In genomic region chr6:28136585-28137457, GRCh38 we compare ENCODE assay signal across 8 cellular contexts.
A peak's percentile ranks its signal among the peaks of the same experiment; 100 is the strongest.
DNase-seq lines count a peak whose midpoint lies in the region; ATAC-seq and TF ChIP-seq lines count a peak whose summit lies in the region.

No MANE protein-coding gene starts in this region.

- DNase-seq in D341Med (ENCODE audit: low spot score) (peak; percentile 86), HuH-7.5 (ENCODE audit: low spot score) (peak; percentile 14), OCI-M2 (lab: John Stamatoyannopoulos, UW; ENCODE audit: unreplicated experiment) (peak; percentile 67), erythroblast (lab: John Stamatoyannopoulos, UW) (peak; percentile 95 to 96)
- DNase-seq in activated T-cell treated with anti-CD3 and anti-CD28 coated beads, Interleukin-2, amount 50 U/mL, for 24 hours = peak; percentile 86
- peak; percentile 51 to 60 for DNase-seq in stimulated activated CD8-positive, alpha-beta memory T cell treated with anti-CD3 and anti-CD28 coated beads, Interleukin-4, amount 100 ng/mL, for 4 hours (ENCODE audit: low read depth in 2 of 2, low spot score in 1 of 2)

- no peaks in the 10 kb centered on the region for H3K9me3 Mint-ChIP-seq in activated T-cell treated with anti-CD3 and anti-CD28 coated beads, Interleukin-2, amount 50 U/mL, for 24 hours

- peak; percentile 82 for TF ChIP-seq POLR2A in erythroblast (IDR thresholded peaks at IDR 0.05; ENCODE audit: low read length)

- H3K36me3 ChIP-seq in mucosa of rectum (ENCODE audit: control insufficient read depth in 2 of 2, insufficient read depth in 2 of 2, low read length in 2 of 2) = no peaks in the 10 kb centered on the region

- H3K9ac ChIP-seq in mucosa of rectum (ENCODE audit: low read depth in 1 of 2, low read length in 2 of 2) = peak overlapping the region; percentile 80 to 90

- no peaks in the 10 kb centered on the region for H3K9me3 ChIP-seq in mucosa of rectum (ENCODE audit: control insufficient read depth in 2 of 2, low read length in 2 of 2)

- no peaks in the 10 kb centered on the region for H3K27me3 ChIP-seq in mucosa of rectum (ENCODE audit: control insufficient read depth in 2 of 2, insufficient read depth in 2 of 2, low read length in 2 of 2)

- ATAC-seq in GM21526 (IDR thresholded peaks at IDR 0.05; ENCODE audit: low FRiP score, unreplicated experiment) = peak; percentile 62

- peak overlapping the region; percentile 87 to 90 for H3K4me3 ChIP-seq in mucosa of rectum (ENCODE audit: low read length in 2 of 2)

- H3K4me1 ChIP-seq in mucosa of rectum (ENCODE audit: control insufficient read depth in 2 of 2, insufficient read depth in 2 of 2, low read length in 2 of 2) = peaks cover 8 to 15% of the 10 kb centered on the region in 2 donors

- H3K27me3 Mint-ChIP-seq in activated T-cell treated with anti-CD3 and anti-CD28 coated beads, Interleukin-2, amount 50 U/mL, for 24 hours = no peaks in the 10 kb centered on the region

- peak overlapping the region; percentile 96 for H3K27ac Mint-ChIP-seq in activated T-cell treated with anti-CD3 and anti-CD28 coated beads, Interleukin-2, amount 50 U/mL, for 24 hours

- H3K4me3 Mint-ChIP-seq in activated T-cell treated with anti-CD3 and anti-CD28 coated beads, Interleukin-2, amount 50 U/mL, for 24 hours = peak overlapping the region; percentile 91

- peaks cover 73% of the 10 kb centered on the region for H3K4me1 Mint-ChIP-seq in activated T-cell treated with anti-CD3 and anti-CD28 coated beads, Interleukin-2, amount 50 U/mL, for 24 hours (ENCODE audit: low read depth)

- H3K36me3 Mint-ChIP-seq in activated T-cell treated with anti-CD3 and anti-CD28 coated beads, Interleukin-2, amount 50 U/mL, for 24 hours (ENCODE audit: low read depth) = peaks cover 51% of the 10 kb centered on the region

- H3K27ac ChIP-seq in mucosa of rectum (ENCODE audit: low read depth in 2 of 2, low read length in 2 of 2) = peak overlapping the region; percentile 77 to 87

Comparison
In these comparisons a context has a peak if more than half of its experiments do, and no peak if none do; other contexts are left out.
1. Peak in every context shown above with its lines: DNase-seq, ATAC-seq, H3K4me3 ChIP-seq and H3K27ac ChIP-seq.
2. DNase-seq: peak in every context shown above with its lines; median percentile 96 in erythroblast; 86 in D341Med; 86 in activated T-cell treated with anti-CD3 and anti-CD28 coated beads, Interleukin-2, amount 50 U/mL, for 24 hours; 67 in OCI-M2; 56 in stimulated activated CD8-positive, alpha-beta memory T cell treated with anti-CD3 and anti-CD28 coated beads, Interleukin-4, amount 100 ng/mL, for 4 hours; 14 in HuH-7.5.